Comparison of ENCODE assay signal across 18 cellular contexts in the genomic region with DNA sequence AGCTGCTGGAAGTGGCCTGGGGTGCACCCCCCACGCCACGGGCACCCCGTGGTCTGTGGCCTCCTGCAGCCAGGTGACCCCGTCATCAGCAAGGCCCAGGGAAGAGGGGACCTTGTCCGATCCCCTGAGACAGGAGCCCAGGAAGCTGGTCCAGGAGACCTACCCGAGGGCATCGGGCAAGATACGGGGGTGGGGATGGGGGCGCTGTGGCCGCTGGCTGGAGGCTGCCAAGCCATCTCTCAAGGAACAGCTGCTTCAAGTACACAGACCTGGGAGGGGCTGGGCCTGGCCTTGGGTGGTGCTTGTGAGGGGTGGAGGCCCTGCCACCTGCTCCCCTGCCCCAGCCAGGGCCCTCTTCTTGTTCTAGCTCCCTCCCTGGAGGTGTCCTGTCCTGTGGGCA.
"Had no signal": no experiment of that assay in that cellular context is flagged by ENCODE, and none has a peak within 500 bp of the region (broad histone marks: within the 10 kb centered on the region; RNA-seq: fewer than 3 reads in every experiment).

No MANE protein-coding gene starts in this region.

- DNase-seq: cortex of kidney; effector memory CD8-positive, alpha-beta T cell; erythroblast; esophagus squamous epithelium; foreskin melanocyte; left ventricle myocardium superior; lower lobe of right lung; natural killer cell; sigmoid colon; spleen; stimulated activated CD4-positive, alpha-beta T cell treated with anti-CD3 and anti-CD28 coated beads, Interleukin-2, amount 100 ng/mL, for 48 hours; stimulated activated naive B cell treated with anti-CD40 and anti-IgM and Interleukin-4, amounts not matched to agents 10 μg/mL and 1 μg/mL and 100 μg/mL, for 72 hours; transverse colon; upper lobe of right lung; uterus had no signal

- H3K36me3 ChIP-seq: esophagus squamous epithelium, lower lobe of right lung, neutrophil, pancreas, sigmoid colon, spleen, transverse colon, upper lobe of right lung, uterus had no signal

- H3K27ac ChIP-seq: esophagus squamous epithelium, lower lobe of right lung, neutrophil, pancreas, sigmoid colon, skin epidermis, spleen, transverse colon, upper lobe of right lung, uterus had no signal

- H3K4me3 ChIP-seq: esophagus squamous epithelium, lower lobe of right lung, pancreas, sigmoid colon, skin epidermis, spleen, transverse colon, upper lobe of right lung, uterus had no signal

- H3K27me3 ChIP-seq: neutrophil, pancreas, transverse colon, upper lobe of right lung, uterus had no signal

- H3K4me1 ChIP-seq: esophagus squamous epithelium, lower lobe of right lung, pancreas, sigmoid colon, spleen, transverse colon, upper lobe of right lung, uterus had no signal

- H3K9me3 ChIP-seq: esophagus squamous epithelium, lower lobe of right lung, neutrophil, pancreas, sigmoid colon, spleen, transverse colon, upper lobe of right lung, uterus had no signal
